ENCODE assay signal across 8 cellular contexts in the genomic region with DNA sequence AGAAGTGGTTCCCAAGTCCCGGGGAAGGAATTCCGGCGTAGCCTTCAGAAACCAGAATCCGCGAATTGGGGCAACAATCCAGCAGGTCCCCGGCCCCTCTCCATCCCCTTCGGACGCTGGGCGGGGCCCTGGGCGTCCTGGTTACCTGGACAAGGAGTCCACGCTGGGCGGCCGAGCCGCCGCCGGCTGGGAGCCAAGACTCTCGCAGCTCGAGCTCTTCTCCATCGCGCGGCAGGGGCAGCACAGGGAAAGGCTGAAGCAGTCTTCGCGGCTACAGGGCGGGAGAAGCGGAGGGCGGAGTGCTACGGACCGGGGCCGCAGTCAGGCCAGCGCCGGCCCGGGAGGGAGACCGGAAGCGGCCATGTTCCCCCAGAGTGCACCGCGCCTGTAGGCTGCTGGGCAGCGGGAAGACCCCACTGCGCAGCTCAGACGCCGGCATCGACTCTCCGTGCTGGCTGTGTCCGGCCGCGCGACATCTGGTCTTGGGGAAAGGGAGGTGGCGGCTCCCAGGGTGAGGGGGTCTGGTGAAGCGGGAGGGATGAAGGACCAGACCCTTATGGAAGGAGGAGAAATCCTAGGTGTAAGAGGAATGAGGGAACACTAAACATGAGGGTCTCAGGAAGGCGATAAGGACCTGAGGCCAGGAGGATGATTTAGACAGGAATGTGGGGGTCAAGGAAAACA. TPM values are rescaled to one million over a fixed set of nuclear protein-coding genes. Genes with fewer than 3 reads are reported as not detected.
DNase-seq lines count a peak whose midpoint lies in the region; ATAC-seq and TF ChIP-seq lines count a peak whose summit lies in the region.

A gene (minus strand): TSS at position 378 of the 684 bp plus-strand sequence. CDS start 153 bp downstream, at position 225.

- POLR2A ChIA-PET in PC-9 (lab: Charles Lee; ENCODE audit: unreplicated experiment): interaction anchor here (0.6 to 1.0 kb wide), 4 partner anchors 114 to 388 kb away, joined by 4 to 14 read pairs (median 8); no protein-coding TSS in a partner anchor

- H3K27ac Mint-ChIP-seq in Calu3 (ENCODE audit: unreplicated experiment) (peak within 1 kb of the TSS; percentile 86), naive B cell (peak within 1 kb of the TSS; percentile 93 to 99 (median 97))
- peak within 1 kb of the TSS; percentile 86 for H3K27ac Mint-ChIP-seq in activated T-helper 1 cell treated with anti-CD3 and anti-CD28 coated beads, Interleukin-12 subunit alpha, Interleukin-12 subunit beta, Interleukin-2, Interleukin-4 antibody, amounts not matched to agents 30 ng/mL and 10 ng/mL and 1 ng/mL, durations not matched to agents 14 hours and 24 hours and 36 hours
- peak within 1 kb of the TSS; percentile 98 for H3K27ac Mint-ChIP-seq in stimulated activated naive B cell treated with anti-CD40 and anti-IgM and Interleukin-4, amounts not matched to agents 10 μg/mL and 1 μg/mL and 100 μg/mL, for 72 hours

- H3K36me3 Mint-ChIP-seq in Calu3 (ENCODE audit: insufficient read depth, unreplicated experiment) (peaks cover 27% of the 10 kb centered on the region), naive B cell (peaks cover 0 to 15% of the 10 kb centered on the region in 2 donors)
- H3K36me3 Mint-ChIP-seq in activated T-helper 1 cell treated with anti-CD3 and anti-CD28 coated beads, Interleukin-12 subunit alpha, Interleukin-12 subunit beta, Interleukin-2, Interleukin-4 antibody, amounts not matched to agents 30 ng/mL and 10 ng/mL and 1 ng/mL, durations not matched to agents 14 hours and 24 hours and 36 hours (ENCODE audit: low read depth): peaks cover 7% of the 10 kb centered on the region
- H3K36me3 Mint-ChIP-seq in stimulated activated naive B cell treated with anti-CD40 and anti-IgM and Interleukin-4, amounts not matched to agents 10 μg/mL and 1 μg/mL and 100 μg/mL, for 72 hours: peaks cover 0 to 1% of the 10 kb centered on the region in 2 donors

- no peaks in the 10 kb centered on the region for H3K27me3 ChIP-seq in HL-60 (ENCODE audit: insufficient read depth, poor library complexity, severe bottlenecking)
- no peaks in the 10 kb centered on the region for H3K27me3 ChIP-seq in PC-9 (ENCODE audit: insufficient read depth, low read depth)

- H3K27ac ChIP-seq in HL-60 (replicated peaks) (peak within 1 kb of the TSS; percentile 86), PC-9 (peak within 1 kb of the TSS; percentile 97)

- H3K4me2 ChIP-seq in PC-9: peak within 1 kb of the TSS; percentile 96

- ATAC-seq in GM19467 (IDR thresholded peaks at IDR 0.05; ENCODE audit: unreplicated experiment) (peak; percentile 99), naive B cell (ENCODE audit: low read depth in 2 of 2) (peak; percentile 81 to 87)
- peak; percentile 99 for ATAC-seq in stimulated activated naive B cell treated with anti-CD40 and anti-IgM and Interleukin-4, amounts not matched to agents 10 μg/mL and 1 μg/mL and 100 μg/mL, for 72 hours (replicated peaks)

- DNase-seq in Calu3 (peak; percentile 61), HL-60 (ENCODE audit: low read depth in 1 of 2, low spot score in 1 of 2) (peak; percentile 21 to 54), PC-9 (peak; percentile 72 to 77), fibroblast of gingiva (ENCODE audit: low read depth) (peak; percentile 72), naive B cell (peak; percentile 44)
- DNase-seq in activated T-helper 1 cell treated with anti-CD3 and anti-CD28 coated beads, Interleukin-12 subunit alpha, Interleukin-12 subunit beta, Interleukin-2, Interleukin-4 antibody, amounts not matched to agents 30 ng/mL and 10 ng/mL and 1 ng/mL, durations not matched to agents 14 hours and 24 hours and 36 hours (ENCODE audit: low spot score): peak; percentile 39
- peak; percentile 63 for DNase-seq in stimulated activated naive B cell treated with anti-CD40 and anti-IgM and Interleukin-4, amounts not matched to agents 10 μg/mL and 1 μg/mL and 100 μg/mL, for 72 hours

- peak within 1 kb of the TSS; percentile 85 for H2AFZ ChIP-seq in PC-9

- H4K20me1 ChIP-seq in PC-9 (ENCODE audit: insufficient read depth): no peaks in the 10 kb centered on the region

- H3K4me3 Mint-ChIP-seq in Calu3 (ENCODE audit: low read depth, unreplicated experiment) (peak within 1 kb of the TSS; percentile 89), naive B cell (peak within 1 kb of the TSS; percentile 90 to 100 (median 98))
- peak within 1 kb of the TSS; percentile 100 for H3K4me3 Mint-ChIP-seq in activated T-helper 1 cell treated with anti-CD3 and anti-CD28 coated beads, Interleukin-12 subunit alpha, Interleukin-12 subunit beta, Interleukin-2, Interleukin-4 antibody, amounts not matched to agents 30 ng/mL and 10 ng/mL and 1 ng/mL, durations not matched to agents 14 hours and 24 hours and 36 hours
- peak within 1 kb of the TSS; percentile 90 to 97 for H3K4me3 Mint-ChIP-seq in stimulated activated naive B cell treated with anti-CD40 and anti-IgM and Interleukin-4, amounts not matched to agents 10 μg/mL and 1 μg/mL and 100 μg/mL, for 72 hours

- H3K9me3 Mint-ChIP-seq in Calu3 (ENCODE audit: low read depth, unreplicated experiment): no peaks in the 10 kb centered on the region
- no peaks in the 10 kb centered on the region for H3K9me3 Mint-ChIP-seq in activated T-helper 1 cell treated with anti-CD3 and anti-CD28 coated beads, Interleukin-12 subunit alpha, Interleukin-12 subunit beta, Interleukin-2, Interleukin-4 antibody, amounts not matched to agents 30 ng/mL and 10 ng/mL and 1 ng/mL, durations not matched to agents 14 hours and 24 hours and 36 hours
- peaks cover 0 to 4% (median 0%) of the 10 kb centered on the region in 7 donors for H3K9me3 Mint-ChIP-seq in naive B cell
- H3K9me3 Mint-ChIP-seq in stimulated activated naive B cell treated with anti-CD40 and anti-IgM and Interleukin-4, amounts not matched to agents 10 μg/mL and 1 μg/mL and 100 μg/mL, for 72 hours: no peaks in the 10 kb centered on the region

- H3K36me3 ChIP-seq in PC-9 (ENCODE audit: low read depth): peaks cover 11% of the 10 kb centered on the region; the same call in 1 of the 2 replicates

- no peaks in the 10 kb centered on the region for H3K9me2 ChIP-seq in PC-9 (ENCODE audit: insufficient read depth)

- H3K4me1 Mint-ChIP-seq in Calu3 (ENCODE audit: low read depth, unreplicated experiment): peaks cover 13% of the 10 kb centered on the region
- peaks cover 31% of the 10 kb centered on the region for H3K4me1 Mint-ChIP-seq in activated T-helper 1 cell treated with anti-CD3 and anti-CD28 coated beads, Interleukin-12 subunit alpha, Interleukin-12 subunit beta, Interleukin-2, Interleukin-4 antibody, amounts not matched to agents 30 ng/mL and 10 ng/mL and 1 ng/mL, durations not matched to agents 14 hours and 24 hours and 36 hours (ENCODE audit: low read depth)
- H3K4me1 Mint-ChIP-seq in naive B cell: peaks cover 24 to 29% (median 24%) of the 10 kb centered on the region in 3 donors
- peaks cover 13 to 26% of the 10 kb centered on the region in 2 donors for H3K4me1 Mint-ChIP-seq in stimulated activated naive B cell treated with anti-CD40 and anti-IgM and Interleukin-4, amounts not matched to agents 10 μg/mL and 1 μg/mL and 100 μg/mL, for 72 hours

- intact Hi-C loops in Calu3 (cut with micrococcal nuclease; ENCODE audit: unreplicated experiment): loop anchor here (5.0 kb wide), 1 partner anchor 318 kb away; no protein-coding TSS in a partner anchor
- intact Hi-C loops in PC-9 (cut with micrococcal nuclease; ENCODE audit: unreplicated experiment): loop anchor here (1.0 to 10.0 kb wide), 8 partner anchors 53 to 419 kb away; a partner anchor contains a TSS
- intact Hi-C loops in activated T-helper 1 cell treated with anti-CD3 and anti-CD28 coated beads, Interleukin-12 subunit alpha, Interleukin-12 subunit beta, Interleukin-2, Interleukin-4 antibody, amounts not matched to agents 30 ng/mL and 10 ng/mL and 1 ng/mL, durations not matched to agents 14 hours and 24 hours and 36 hours (cut with micrococcal nuclease): loop anchor here (1.0 to 10.0 kb wide), 7 partner anchors 47 to 839 kb away; a partner anchor contains a TSS

- H3K4me3 ChIP-seq in HL-60 (replicated peaks; ENCODE audit: insufficient read depth, low read length) (peak within 1 kb of the TSS; percentile 95), PC-9 (peak within 1 kb of the TSS; percentile 67)

- peaks cover 37% of the 10 kb centered on the region for H3K4me1 ChIP-seq in PC-9 (replicated peaks; ENCODE audit: insufficient read depth)

- peaks cover 54% of the 10 kb centered on the region for H3K79me2 ChIP-seq in PC-9 (ENCODE audit: low read depth)

- H3K27me3 Mint-ChIP-seq in Calu3 (ENCODE audit: unreplicated experiment): no peaks in the 10 kb centered on the region
- H3K27me3 Mint-ChIP-seq in activated T-helper 1 cell treated with anti-CD3 and anti-CD28 coated beads, Interleukin-12 subunit alpha, Interleukin-12 subunit beta, Interleukin-2, Interleukin-4 antibody, amounts not matched to agents 30 ng/mL and 10 ng/mL and 1 ng/mL, durations not matched to agents 14 hours and 24 hours and 36 hours (ENCODE audit: insufficient read depth): peaks cover 3% of the 10 kb centered on the region
- peaks cover 4 to 16% (median 8%) of the 10 kb centered on the region in 3 donors for H3K27me3 Mint-ChIP-seq in naive B cell
- peaks cover 5 to 6% of the 10 kb centered on the region in 2 donors for H3K27me3 Mint-ChIP-seq in stimulated activated naive B cell treated with anti-CD40 and anti-IgM and Interleukin-4, amounts not matched to agents 10 μg/mL and 1 μg/mL and 100 μg/mL, for 72 hours

- BruUV-seq in Calu3 (replicated peaks; lab: Mats Ljungman, UMichigan) (no TSS peak), PC-9 (replicated peaks; lab: Mats Ljungman, UMichigan) (no TSS peak)

- peaks cover 32% of the 10 kb centered on the region for H3F3A ChIP-seq in PC-9 (ENCODE audit: insufficient read depth, low read depth)

- no peaks in the 10 kb centered on the region; the same call in none of the 2 replicates for H3K9me3 ChIP-seq in PC-9 (ENCODE audit: insufficient read depth, low read depth)

- TF ChIP-seq CTCF in Calu3 (IDR thresholded peaks at IDR 0.05; ENCODE audit: unreplicated experiment): no peak
- TF ChIP-seq CTCF in HL-60 (IDR thresholded peaks at IDR 0.05; ENCODE audit: insufficient read depth, low read length): no peak
- no peak for TF ChIP-seq CTCF in PC-9 (conservative IDR thresholded peaks at IDR 0.05)

- CTCF ChIA-PET in Calu3 (lab: Charles Lee): interaction anchor here (1.5 kb wide), 1 partner anchor 466 kb away, joined by 4 read pairs; a partner anchor contains a TSS
- CTCF ChIA-PET in PC-9 (lab: Charles Lee): no interaction called here

RNA-seq across cellular contexts. Expression of the gene that starts here (rescaled TPM):
- 16.6 and 17.4 TPM in 2 replicates for total RNA-seq in Calu3 (2022)
- 41.6 and 60.7 TPM in 2 replicates for total RNA-seq in PC-9 (2021)
- 41.3 and 41.7 TPM in 2 replicates for total RNA-seq in activated T-helper 1 cell treated with anti-CD3 and anti-CD28 coated beads, Interleukin-12 subunit alpha, Interleukin-12 subunit beta, Interleukin-2, Interleukin-4 antibody, amounts not matched to agents 30 ng/mL and 10 ng/mL and 1 ng/mL, durations not matched to agents 14 hours and 24 hours and 36 hours
- polyA plus RNA-seq in naive B cell (ENCODE audit: low read depth in 6 of 6): 10 to 100 TPM in 4 of 6 donors, 1 to 10 TPM in 2; 6.9 to 11.9 (median 10.6) TPM

Comparison
In these comparisons a context has a peak if more than half of its experiments do, and no peak if none do; other contexts are left out.
1. Peak in every context shown above with its lines: DNase-seq, ATAC-seq, H3K4me3 ChIP-seq and H3K27ac ChIP-seq.